Comparison of ENCODE assay signal across 1 cellular context in the genomic region with DNA sequence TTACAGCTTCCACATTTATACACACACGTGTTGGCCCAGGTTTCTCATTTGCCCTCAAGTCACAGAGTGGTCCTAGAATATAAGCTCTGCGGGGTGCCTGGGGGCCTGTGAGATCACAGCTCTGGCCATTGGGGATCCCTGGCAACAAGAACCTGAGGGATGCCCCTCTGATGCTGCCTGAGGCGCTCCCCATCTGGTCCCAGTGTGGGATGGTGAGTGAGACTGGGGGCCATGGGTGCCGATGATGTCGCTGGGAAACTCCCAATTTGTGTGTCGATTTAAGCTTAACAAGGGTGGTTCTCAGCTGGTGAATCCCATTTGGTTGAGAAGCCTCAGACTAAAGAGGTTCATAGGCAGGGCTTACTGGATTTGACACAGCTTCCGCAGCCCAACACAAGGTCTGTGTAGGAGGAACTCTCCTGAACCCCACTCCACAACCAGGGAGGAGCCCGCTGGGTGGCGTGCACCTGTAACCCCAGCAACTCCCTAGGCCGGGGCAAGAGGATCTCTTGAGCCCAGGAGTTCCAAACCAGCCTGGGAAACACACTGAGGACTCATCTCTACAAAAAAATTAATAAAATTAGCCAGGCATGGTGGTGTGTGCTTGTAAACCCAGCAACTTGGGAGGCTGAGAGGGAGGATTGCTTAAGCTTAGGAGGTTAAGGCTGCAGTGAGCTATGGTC.
TF ChIP-seq lines count a peak whose summit lies in the region.

No MANE protein-coding gene starts in this region.

TF ChIP-seq in IMR-90, 13 proteins besides CTCF, POLR2A, EP300 and RAD21 (continued from another document):
- TF ChIP-seq FOS (IDR thresholded peaks at IDR 0.05; ENCODE audit: low read depth, low read length) (no peak), CHD1 (IDR thresholded peaks at IDR 0.05; ENCODE audit: low read depth, low read length) (no peak)
